ENCODE assay signal across 8 cellular contexts in genomic region chr14:51846631-51847488, GRCh38.
A peak's percentile ranks its signal among the peaks of the same experiment; 100 is the strongest.
DNase-seq lines count a peak whose midpoint lies in the region; ATAC-seq lines count a peak whose summit lies in the region.

No MANE protein-coding gene starts in this region.

- ATAC-seq in GM18858 (IDR thresholded peaks at IDR 0.05; ENCODE audit: unreplicated experiment) (peak; percentile 75), HG02981 (IDR thresholded peaks at IDR 0.05; ENCODE audit: unreplicated experiment) (peak; percentile 60)

- H3K4me3 ChIP-seq in endocrine pancreas (ENCODE audit: control insufficient read depth, insufficient read depth, low read length) (peak overlapping the region; percentile 86), muscle layer of duodenum (ENCODE audit: low read depth in 1 of 2, low read length in 2 of 2) (peak overlapping the region in 1 of 2 donors; percentile 9)

- H3K4me1 ChIP-seq in endocrine pancreas (ENCODE audit: control insufficient read depth, insufficient read depth, low read length), result peaks cover 7% of the 10 kb centered on the region
- peaks cover 0 to 4% of the 10 kb centered on the region in 2 donors for H3K4me1 ChIP-seq in muscle layer of duodenum (ENCODE audit: control insufficient read depth in 1 of 2, insufficient read depth in 2 of 2, low read length in 2 of 2)

- peak overlapping the region; percentile 42 for H3K27ac ChIP-seq in muscle layer of duodenum (ENCODE audit: low read length)

- H3K36me3 ChIP-seq in endocrine pancreas (ENCODE audit: control insufficient read depth, insufficient read depth, low read length), result no peaks in the 10 kb centered on the region
- H3K36me3 ChIP-seq in muscle layer of duodenum (ENCODE audit: control insufficient read depth in 1 of 2, insufficient read depth in 2 of 2, low read length in 2 of 2), result no peaks in the 10 kb centered on the region

- no peak overlapping the region for H3K9ac ChIP-seq in endocrine pancreas (ENCODE audit: control insufficient read depth, insufficient read depth, low read length)

- H3K27me3 ChIP-seq in endocrine pancreas (ENCODE audit: control insufficient read depth, insufficient read depth, low read length), result no peaks in the 10 kb centered on the region
- H3K27me3 ChIP-seq in muscle layer of duodenum (ENCODE audit: low read depth, low read length), result no peaks in the 10 kb centered on the region

- H3K9me3 ChIP-seq in endocrine pancreas (ENCODE audit: control insufficient read depth, low read length), result no peaks in the 10 kb centered on the region
- no peaks in the 10 kb centered on the region for H3K9me3 ChIP-seq in muscle layer of duodenum (ENCODE audit: control insufficient read depth in 1 of 2, low read length in 2 of 2)

- peak; percentile 36 for DNase-seq in NCI-H2196 treated with DMSO at 0.1 percent for 48 hours (lab: John Stamatoyannopoulos, UW; ENCODE audit: unreplicated experiment)
- DNase-seq in activated CD8-positive, alpha-beta memory T cell treated with anti-CD3 and anti-CD28 coated beads for 48 hours (ENCODE audit: low read depth in 2 of 3, low spot score in 2 of 3), result peak; percentile 59 to 79 (median 65)
- peak; percentile 59 for DNase-seq in stimulated activated CD8-positive, alpha-beta memory T cell treated with anti-CD3 and anti-CD28 coated beads, Interleukin-7, amount 100 ng/mL, for 24 hours (ENCODE audit: low read depth)
- DNase-seq in 8988T, result no peak
